ENCODE assay signal across 1 cellular context in the genomic region with DNA sequence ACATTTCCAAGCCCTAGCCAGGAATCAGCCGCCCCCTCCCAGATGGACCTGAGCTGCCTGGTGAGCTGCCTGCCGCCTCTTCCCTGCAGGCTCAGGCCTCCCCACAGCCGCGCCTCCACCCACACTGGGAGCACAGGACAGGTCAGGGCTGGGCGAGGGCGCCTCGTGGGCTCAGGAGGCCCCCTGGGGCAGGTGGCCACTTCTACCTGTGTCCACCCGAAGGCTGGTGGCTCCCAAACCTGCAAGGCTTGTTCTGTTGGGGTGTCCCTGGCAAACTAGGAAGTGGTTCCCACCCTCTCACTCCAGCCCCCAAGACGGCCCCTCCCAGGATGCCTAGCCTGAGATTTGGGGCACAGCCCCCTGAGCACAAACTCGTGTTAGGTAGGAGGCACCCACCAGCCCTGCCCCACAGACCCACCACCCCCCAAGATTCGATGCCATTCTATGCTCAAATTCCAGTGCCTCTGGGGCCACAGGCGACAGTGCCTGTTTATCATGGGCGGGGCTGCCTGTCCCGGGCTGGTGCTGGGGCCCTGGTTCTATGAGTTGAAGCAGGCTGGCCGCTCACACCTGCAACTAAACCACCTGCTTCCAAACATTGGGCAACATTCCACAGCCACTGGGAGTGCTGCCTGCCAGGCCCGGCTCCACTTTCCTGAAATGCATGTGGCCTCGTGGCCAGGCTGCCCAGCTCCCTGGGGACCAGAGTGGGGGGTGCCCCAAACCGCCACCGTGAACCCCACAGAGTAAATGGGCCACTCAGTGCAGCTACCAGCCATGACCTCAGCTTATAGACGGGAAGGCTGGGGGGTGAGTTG.
A peak's percentile ranks its signal among the peaks of the same experiment; 100 is the strongest.
TF ChIP-seq lines count a peak whose summit lies in the region.

No MANE protein-coding gene starts in this region.

TF ChIP-seq in HepG2, 621 proteins besides CTCF, POLR2A, EP300 and RAD21:
- TF ChIP-seq KDM2A (CRISPR knock-in tag; IDR thresholded peaks at IDR 0.05; ENCODE audit: borderline replicate concordance, low read depth) (no peak), MBNL3 (CRISPR knock-in tag; conservative IDR thresholded peaks at IDR 0.05) (no peak), ZNF772 (CRISPR knock-in tag; IDR thresholded peaks at IDR 0.05) (peak; percentile 20; the same call in 1 of the 2 replicates), SAFB2 (CRISPR knock-in tag; IDR thresholded peaks at IDR 0.05; ENCODE audit: borderline replicate concordance, low read depth) (no peak), MXI1 (IDR thresholded peaks at IDR 0.05; ENCODE audit: borderline replicate concordance, low read depth, low read length) (no peak)
- TF ChIP-seq, protein P1, sequence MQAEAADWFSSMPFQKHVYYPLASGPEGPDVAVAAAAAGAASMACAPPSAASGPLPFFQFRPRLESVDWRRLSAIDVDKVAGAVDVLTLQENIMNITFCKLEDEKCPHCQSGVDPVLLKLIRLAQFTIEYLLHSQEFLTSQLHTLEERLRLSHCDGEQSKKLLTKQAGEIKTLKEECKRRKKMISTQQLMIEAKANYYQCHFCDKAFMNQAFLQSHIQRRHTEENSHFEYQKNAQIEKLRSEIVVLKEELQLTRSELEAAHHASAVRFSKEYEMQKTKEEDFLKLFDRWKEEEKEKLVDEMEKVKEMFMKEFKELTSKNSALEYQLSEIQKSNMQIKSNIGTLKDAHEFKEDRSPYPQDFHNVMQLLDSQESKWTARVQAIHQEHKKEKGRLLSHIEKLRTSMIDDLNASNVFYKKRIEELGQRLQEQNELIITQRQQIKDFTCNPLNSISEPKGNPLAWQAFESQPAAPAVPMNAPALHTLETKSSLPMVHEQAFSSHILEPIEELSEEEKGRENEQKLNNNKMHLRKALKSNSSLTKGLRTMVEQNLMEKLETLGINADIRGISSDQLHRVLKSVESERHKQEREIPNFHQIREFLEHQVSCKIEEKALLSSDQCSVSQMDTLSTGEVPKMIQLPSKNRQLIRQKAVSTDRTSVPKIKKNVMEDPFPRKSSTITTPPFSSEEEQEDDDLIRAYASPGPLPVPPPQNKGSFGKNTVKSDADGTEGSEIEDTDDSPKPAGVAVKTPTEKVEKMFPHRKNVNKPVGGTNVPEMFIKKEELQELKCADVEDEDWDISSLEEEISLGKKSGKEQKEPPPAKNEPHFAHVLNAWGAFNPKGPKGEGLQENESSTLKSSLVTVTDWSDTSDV (CRISPR knock-in tag; IDR thresholded peaks at IDR 0.05), result no peak
- TF ChIP-seq, protein P2, sequence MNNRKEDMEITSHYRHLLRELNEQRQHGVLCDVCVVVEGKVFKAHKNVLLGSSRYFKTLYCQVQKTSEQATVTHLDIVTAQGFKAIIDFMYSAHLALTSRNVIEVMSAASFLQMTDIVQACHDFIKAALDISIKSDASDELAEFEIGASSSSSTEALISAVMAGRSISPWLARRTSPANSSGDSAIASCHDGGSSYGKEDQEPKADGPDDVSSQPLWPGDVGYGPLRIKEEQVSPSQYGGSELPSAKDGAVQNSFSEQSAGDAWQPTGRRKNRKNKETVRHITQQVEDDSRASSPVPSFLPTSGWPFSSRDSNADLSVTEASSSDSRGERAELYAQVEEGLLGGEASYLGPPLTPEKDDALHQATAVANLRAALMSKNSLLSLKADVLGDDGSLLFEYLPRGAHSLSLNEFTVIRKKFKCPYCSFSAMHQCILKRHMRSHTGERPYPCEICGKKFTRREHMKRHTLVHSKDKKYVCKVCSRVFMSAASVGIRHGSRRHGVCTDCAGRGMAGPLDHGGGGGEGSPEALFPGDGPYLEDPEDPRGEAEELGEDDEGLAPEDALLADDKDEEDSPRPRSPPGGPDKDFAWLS (CRISPR knock-in tag; IDR thresholded peaks at IDR 0.05; ENCODE audit: borderline replicate concordance), result 0 out of 2 replicates have a peak, but pooled peaks have one; percentile 68
